In genomic region chr13:100546713-100547405, GRCh38 we compare ENCODE assay signal across 11 cellular contexts.
"Had no signal": no experiment of that assay in that cellular context is flagged by ENCODE, and none has a peak within 500 bp of the region (broad histone marks: within the 10 kb centered on the region; RNA-seq: fewer than 3 reads in every experiment).

No MANE protein-coding gene starts in this region.

- H3K27ac ChIP-seq: tibial nerve had no signal

- H3K9me3 ChIP-seq: esophagus muscularis mucosa, stomach, tibial nerve had no signal

- H3K27me3 ChIP-seq: esophagus muscularis mucosa, stomach, tibial nerve had no signal

- H3K4me3 ChIP-seq: esophagus muscularis mucosa, skin epidermis, stomach, tibial nerve had no signal

- DNase-seq: activated CD4-positive, alpha-beta T cell treated with anti-CD3 and anti-CD28 coated beads, Interleukin-2, amount 50 U/mL, for 48 hours; activated CD4-positive, CD25-positive, alpha-beta regulatory T cell treated with anti-CD3 and anti-CD28 coated beads, Interleukin-2, amount 50 U/mL, for 72 hours; activated gamma-delta T cell treated with Interleukin-2 at 50 U/mL for 16 hours; activated naive CD8-positive, alpha-beta T cell treated with anti-CD3 and anti-CD28 coated beads for 36 hours; activated T-cell treated with anti-CD3 and anti-CD28 coated beads, Interleukin-2, amount 50 U/mL, for 48 hours; cerebellar nuclear complex; mesendoderm; stomach had no signal

- H3K36me3 ChIP-seq: esophagus muscularis mucosa, stomach, tibial nerve had no signal
